In the genomic region with DNA sequence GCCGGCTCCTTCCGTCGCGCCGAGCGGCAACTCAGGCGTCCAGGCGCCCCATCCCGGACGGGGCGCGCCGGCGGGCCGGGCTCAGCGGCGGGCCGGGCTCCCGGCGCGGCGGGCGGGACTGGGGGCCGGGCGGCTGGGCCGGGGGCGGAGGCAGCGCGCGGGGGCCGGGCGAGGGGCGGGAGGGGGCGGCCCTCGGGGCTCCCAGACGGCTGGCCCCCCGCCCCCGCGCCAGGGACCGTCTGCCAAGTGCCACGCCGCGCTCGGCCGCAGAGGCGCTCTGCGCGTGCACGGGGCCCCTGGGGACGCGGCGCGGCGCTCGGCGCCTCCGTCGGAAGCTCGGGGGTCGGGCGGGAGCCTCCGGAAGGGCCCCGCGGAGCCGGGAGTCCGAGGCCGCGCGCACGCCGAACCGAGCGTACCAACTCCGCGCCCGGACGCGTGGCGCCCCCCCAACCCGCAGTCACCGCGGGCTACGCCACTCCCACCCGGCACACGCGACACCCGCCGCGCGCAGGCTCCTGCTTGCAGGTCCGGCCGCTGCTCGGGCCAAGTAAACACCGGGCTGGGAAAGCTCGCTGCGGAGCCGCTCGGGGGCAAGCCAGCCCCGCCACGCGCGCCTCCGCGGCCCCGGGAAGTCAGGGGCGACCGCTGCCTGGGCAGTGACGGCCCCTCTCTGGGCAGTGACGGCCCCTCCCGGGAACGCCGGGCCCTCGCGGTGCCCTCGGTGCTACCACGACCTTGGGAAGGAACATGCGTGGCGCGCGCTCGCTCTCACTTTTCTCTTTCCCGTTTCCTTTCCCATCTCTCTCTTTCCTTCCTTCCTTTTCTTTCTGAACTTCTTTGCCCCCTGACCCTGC, we compare ENCODE assay signal across 8 cellular contexts. TPM values are rescaled to one million over a fixed set of nuclear protein-coding genes. Genes with fewer than 3 reads are reported as not detected.
DNase-seq lines count a peak whose midpoint lies in the region; ATAC-seq lines count a peak whose summit lies in the region.

A gene with protein sequence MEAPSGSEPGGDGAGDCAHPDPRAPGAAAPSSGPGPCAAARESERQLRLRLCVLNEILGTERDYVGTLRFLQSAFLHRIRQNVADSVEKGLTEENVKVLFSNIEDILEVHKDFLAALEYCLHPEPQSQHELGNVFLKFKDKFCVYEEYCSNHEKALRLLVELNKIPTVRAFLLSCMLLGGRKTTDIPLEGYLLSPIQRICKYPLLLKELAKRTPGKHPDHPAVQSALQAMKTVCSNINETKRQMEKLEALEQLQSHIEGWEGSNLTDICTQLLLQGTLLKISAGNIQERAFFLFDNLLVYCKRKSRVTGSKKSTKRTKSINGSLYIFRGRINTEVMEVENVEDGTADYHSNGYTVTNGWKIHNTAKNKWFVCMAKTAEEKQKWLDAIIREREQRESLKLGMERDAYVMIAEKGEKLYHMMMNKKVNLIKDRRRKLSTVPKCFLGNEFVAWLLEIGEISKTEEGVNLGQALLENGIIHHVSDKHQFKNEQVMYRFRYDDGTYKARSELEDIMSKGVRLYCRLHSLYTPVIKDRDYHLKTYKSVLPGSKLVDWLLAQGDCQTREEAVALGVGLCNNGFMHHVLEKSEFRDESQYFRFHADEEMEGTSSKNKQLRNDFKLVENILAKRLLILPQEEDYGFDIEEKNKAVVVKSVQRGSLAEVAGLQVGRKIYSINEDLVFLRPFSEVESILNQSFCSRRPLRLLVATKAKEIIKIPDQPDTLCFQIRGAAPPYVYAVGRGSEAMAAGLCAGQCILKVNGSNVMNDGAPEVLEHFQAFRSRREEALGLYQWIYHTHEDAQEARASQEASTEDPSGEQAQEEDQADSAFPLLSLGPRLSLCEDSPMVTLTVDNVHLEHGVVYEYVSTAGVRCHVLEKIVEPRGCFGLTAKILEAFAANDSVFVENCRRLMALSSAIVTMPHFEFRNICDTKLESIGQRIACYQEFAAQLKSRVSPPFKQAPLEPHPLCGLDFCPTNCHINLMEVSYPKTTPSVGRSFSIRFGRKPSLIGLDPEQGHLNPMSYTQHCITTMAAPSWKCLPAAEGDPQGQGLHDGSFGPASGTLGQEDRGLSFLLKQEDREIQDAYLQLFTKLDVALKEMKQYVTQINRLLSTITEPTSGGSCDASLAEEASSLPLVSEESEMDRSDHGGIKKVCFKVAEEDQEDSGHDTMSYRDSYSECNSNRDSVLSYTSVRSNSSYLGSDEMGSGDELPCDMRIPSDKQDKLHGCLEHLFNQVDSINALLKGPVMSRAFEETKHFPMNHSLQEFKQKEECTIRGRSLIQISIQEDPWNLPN (N-terminal part only) (minus strand): TSS at position 120 of the 854 bp plus-strand sequence. CDS start 139 bp downstream, outside the sequence.

- peaks cover 44% of the 10 kb centered on the region for H3K36me3 Mint-ChIP-seq in effector memory CD8-positive, alpha-beta T cell (ENCODE audit: insufficient read depth)

- peak within 1 kb of the TSS; percentile 89 to 98 for H3K27ac Mint-ChIP-seq in effector memory CD8-positive, alpha-beta T cell

- ATAC-seq in HG02885 (IDR thresholded peaks at IDR 0.05; ENCODE audit: poor library complexity, unreplicated experiment): peak; percentile 56
- peak; percentile 65 for ATAC-seq in effector memory CD8-positive, alpha-beta T cell (replicated peaks)

- no peaks in the 10 kb centered on the region for H3K27me3 Mint-ChIP-seq in effector memory CD8-positive, alpha-beta T cell

- H3K4me3 Mint-ChIP-seq in effector memory CD8-positive, alpha-beta T cell: peak within 1 kb of the TSS; percentile 98 to 99

- H3K9me3 Mint-ChIP-seq in effector memory CD8-positive, alpha-beta T cell: no peaks in the 10 kb centered on the region

- peaks cover 32 to 36% of the 10 kb centered on the region in 2 donors for H3K4me1 Mint-ChIP-seq in effector memory CD8-positive, alpha-beta T cell (ENCODE audit: low read depth in 2 of 2)

- DNase-seq in NCI-H1436 (lab: John Stamatoyannopoulos, UW) (peak; percentile 0), NCI-H1436 treated with DMSO at 0.1 percent for 48 hours (lab: John Stamatoyannopoulos, UW) (no peak), NCI-H524 (lab: John Stamatoyannopoulos, UW) (peak; percentile 70 to 88), mesenteric fat pad (ENCODE audit: low spot score) (peak; percentile 94)
- peak; percentile 94 for DNase-seq in activated CD8-positive, alpha-beta memory T cell treated with anti-CD3 and anti-CD28 coated beads for 24 hours
- DNase-seq in effector memory CD8-positive, alpha-beta T cell: peak; percentile 83 to 89 (median 88)
- DNase-seq in stimulated activated CD8-positive, alpha-beta memory T cell treated with anti-CD3 and anti-CD28 coated beads, Interleukin-12 subunit alpha, Interleukin-12 subunit beta, amount 100 ng/mL, for 4 hours (ENCODE audit: low read depth): peak; percentile 80

RNA-seq across cellular contexts. Expression of the gene that starts here (rescaled TPM):
- 44.0 TPM for total RNA-seq in mesenteric fat pad
